Comparison of ENCODE assay signal across 9 cellular contexts in the genomic region with DNA sequence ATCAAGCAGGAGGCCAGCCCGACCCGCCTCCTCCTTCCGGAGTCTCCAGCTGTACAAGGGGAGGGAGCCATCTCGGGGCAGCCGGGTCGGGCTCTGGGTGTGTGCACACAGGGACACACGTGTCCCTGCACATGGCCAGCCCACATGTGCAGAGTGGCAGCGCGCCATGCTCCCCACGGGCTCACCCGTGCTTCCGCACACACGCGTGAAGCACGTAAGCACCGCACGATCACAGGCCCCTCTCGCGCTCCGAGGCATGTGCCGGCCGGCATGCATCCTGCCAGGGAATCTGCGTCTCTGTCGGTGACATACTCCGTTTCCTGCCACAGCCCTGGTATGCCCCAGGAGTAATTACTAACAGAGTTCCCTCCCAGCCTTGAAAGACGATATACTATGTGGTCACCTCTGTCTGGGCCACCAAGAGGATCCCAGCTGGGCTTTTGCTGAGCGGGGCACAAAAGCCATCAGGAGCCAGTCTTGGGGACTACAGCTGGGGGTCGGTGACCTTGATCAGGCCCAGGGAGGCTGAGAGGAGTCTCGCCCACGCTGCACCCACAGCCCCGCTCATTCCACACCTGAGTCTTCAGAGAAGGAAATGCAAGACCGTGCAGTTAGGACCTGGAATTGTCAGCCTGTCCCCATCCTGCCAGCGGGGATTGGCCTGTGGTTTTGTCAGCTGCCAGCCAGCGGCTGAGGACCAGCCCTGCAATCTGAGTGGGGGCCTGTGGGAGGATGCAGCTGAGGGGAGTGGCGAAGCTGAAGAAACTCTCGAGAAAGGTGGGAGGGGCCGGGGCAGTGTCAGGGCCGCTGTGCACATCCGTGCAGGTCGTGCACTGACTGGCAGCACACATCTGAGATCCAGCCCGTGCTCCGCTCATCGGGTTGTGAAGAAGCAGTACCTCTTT. TPM values are rescaled to one million over a fixed set of nuclear protein-coding genes. Genes with fewer than 3 reads are reported as not detected.
A peak's percentile ranks its signal among the peaks of the same experiment; 100 is the strongest.
DNase-seq lines count a peak whose midpoint lies in the region; ATAC-seq, FAIRE-seq and TF ChIP-seq lines count a peak whose summit lies in the region.
"Had no signal": no experiment of that assay in that cellular context is flagged by ENCODE, and none has a peak within 500 bp of the region (broad histone marks: within the 10 kb centered on the region; RNA-seq: fewer than 3 reads in every experiment).

No MANE protein-coding gene starts in this region.

- no peaks in the 10 kb centered on the region for H3K9me2 ChIP-seq in OCI-LY7 (ENCODE audit: insufficient read depth, low read length)

- H3K4me3 ChIP-seq in OCI-LY7 (ENCODE audit: low read depth, low read length, poor library complexity, severe bottlenecking): no peak overlapping the region

- H3K36me3 Mint-ChIP-seq in CD4-positive, alpha-beta T cell (ENCODE audit: low read depth): no peaks in the 10 kb centered on the region
- no peaks in the 10 kb centered on the region for H3K36me3 Mint-ChIP-seq in activated T-helper 17 cell treated with anti-CD3 and anti-CD28 coated beads, Interleukin-2, amount 50 U/mL, for 72 hours (ENCODE audit: low read depth)

- peak overlapping the region; percentile 78 for H3K4me3 Mint-ChIP-seq in CD4-positive, alpha-beta T cell
- peak overlapping the region; percentile 81 for H3K4me3 Mint-ChIP-seq in activated T-helper 17 cell treated with anti-CD3 and anti-CD28 coated beads, Interleukin-2, amount 50 U/mL, for 72 hours

- H3K27me3 Mint-ChIP-seq in CD4-positive, alpha-beta T cell: no peaks in the 10 kb centered on the region
- no peaks in the 10 kb centered on the region for H3K27me3 Mint-ChIP-seq in activated T-helper 17 cell treated with anti-CD3 and anti-CD28 coated beads, Interleukin-2, amount 50 U/mL, for 72 hours

- no peaks in the 10 kb centered on the region for H3K9me3 ChIP-seq in CD4-positive, alpha-beta T cell (ENCODE audit: control insufficient read depth, low read length)
- no peaks in the 10 kb centered on the region for H3K9me3 ChIP-seq in OCI-LY7 (ENCODE audit: low read length)

- H3K27ac Mint-ChIP-seq in CD4-positive, alpha-beta T cell: peak overlapping the region; percentile 98
- H3K27ac Mint-ChIP-seq in activated T-helper 17 cell treated with anti-CD3 and anti-CD28 coated beads, Interleukin-2, amount 50 U/mL, for 72 hours: peak overlapping the region; percentile 73

- H3K79me2 ChIP-seq in OCI-LY7 (ENCODE audit: insufficient read depth, low read depth, low read length): no peaks in the 10 kb centered on the region

- peak; percentile 71 to 92 (median 83) for DNase-seq in CD4-positive, alpha-beta T cell
- DNase-seq in H54 (ENCODE audit: insufficient read length, low spot score) (no peak), OCI-LY7 (ENCODE audit: low spot score) (peak; percentile 70), left cardiac atrium (peak; percentile 75), middle frontal gyrus (ENCODE audit: extremely low spot score, low spot score) (no peak), COR-L47 (lab: John Stamatoyannopoulos, UW) (no peak)
- peak; percentile 42 to 50 for DNase-seq in stimulated activated CD8-positive, alpha-beta memory T cell treated with anti-CD3 and anti-CD28 coated beads, Interleukin-4, amount 100 ng/mL, for 1 hour (ENCODE audit: low read depth in 2 of 2, low spot score in 1 of 2)

- H3K36me3 ChIP-seq in OCI-LY7 (ENCODE audit: insufficient read depth, low read length): no peaks in the 10 kb centered on the region

- no peaks in the 10 kb centered on the region for H3K9me3 Mint-ChIP-seq in CD4-positive, alpha-beta T cell
- H3K9me3 Mint-ChIP-seq in activated T-helper 17 cell treated with anti-CD3 and anti-CD28 coated beads, Interleukin-2, amount 50 U/mL, for 72 hours: no peaks in the 10 kb centered on the region

- TF ChIP-seq POLR2A in H54 (IDR thresholded peaks at IDR 0.05; ENCODE audit: low read depth, low read length): 0 out of 2 replicates have a peak, but pooled peaks have one; percentile 3

- peaks cover 68% of the 10 kb centered on the region for H3K4me1 Mint-ChIP-seq in CD4-positive, alpha-beta T cell (ENCODE audit: low read depth)
- peaks cover 19% of the 10 kb centered on the region for H3K4me1 Mint-ChIP-seq in activated T-helper 17 cell treated with anti-CD3 and anti-CD28 coated beads, Interleukin-2, amount 50 U/mL, for 72 hours

- H3K4me1 ChIP-seq in OCI-LY7 (ENCODE audit: insufficient read depth, low read length, poor library complexity, severe bottlenecking): peaks cover 50% of the 10 kb centered on the region

- POLR2A ChIA-PET in CD4-positive, alpha-beta T cell (lab: Charles Lee): interaction anchor here (1.0 to 6.3 kb wide), 7 partner anchors 9 to 568 kb away, joined by 3 to 218 read pairs (median 5); a partner anchor contains a TSS
- POLR2A ChIA-PET in OCI-LY7 (lab: Charles Lee): no interaction called here

- no peak for FAIRE-seq in H54 (lab: Jason Lieb, UNC)

- no peaks in the 10 kb centered on the region for H3K27me3 ChIP-seq in CD4-positive, alpha-beta T cell (ENCODE audit: control insufficient read depth, insufficient read depth, low read length)

- CTCF ChIA-PET in CD4-positive, alpha-beta T cell (lab: Charles Lee): interaction anchor here (0.7 to 1.7 kb wide), 5 partner anchors 12 to 201 kb away, joined by 3 to 9 read pairs (median 3); a partner anchor contains a TSS
- CTCF ChIA-PET in OCI-LY7 (lab: Charles Lee; ENCODE audit: unreplicated experiment): no interaction called here

- TF ChIP-seq CTCF in CD4-positive, alpha-beta T cell (IDR thresholded peaks at IDR 0.05): no peak
- no peak for TF ChIP-seq CTCF in OCI-LY7 (conservative IDR thresholded peaks at IDR 0.05; ENCODE audit: low read length)

- peak overlapping the region; percentile 97 for H3K27ac ChIP-seq in CD4-positive, alpha-beta T cell (ENCODE audit: low read depth, low read length)
- H3K27ac ChIP-seq in OCI-LY7 (ENCODE audit: low read depth, low read length, poor library complexity, severe bottlenecking): no peak overlapping the region

- H4K20me1 ChIP-seq in OCI-LY7 (ENCODE audit: insufficient read depth, low read length): no peaks in the 10 kb centered on the region

- ATAC-seq in CD4-positive, alpha-beta T cell (ENCODE audit: poor library complexity): peak; percentile 73
- ATAC-seq in activated T-helper 17 cell treated with anti-CD3 and anti-CD28 coated beads, Interleukin-2, amount 50 U/mL, for 72 hours (replicated peaks): peak; percentile 73
- ATAC-seq in left cardiac atrium: peak; percentile 24 to 68

- peak overlapping the region; percentile 33; the same call in 1 of the 2 replicates for H3K4me2 ChIP-seq in OCI-LY7 (ENCODE audit: low read length)

- H2AFZ ChIP-seq in OCI-LY7 (ENCODE audit: low read length): peak overlapping the region; percentile 15; the same call in 1 of the 2 replicates

- intact Hi-C loops in CD4-positive, alpha-beta T cell (cut with DNase I, micrococcal nuclease): loop anchor here (1.0 to 2.0 kb wide), 4 partner anchors 11 to 50 kb away; a partner anchor contains a TSS
- intact Hi-C loops in OCI-LY7 (cut with micrococcal nuclease; ENCODE audit: unreplicated experiment) (no loop called here), left cardiac atrium (cut with DNase I) (no loop called here)

- no TSS peak for BruUV-seq in OCI-LY7 (replicated peaks; lab: Mats Ljungman, UMichigan)

RNA-seq across cellular contexts. Expression of a gene that starts 11.0 kb away (rescaled TPM):
- total RNA-seq in CD4-positive, alpha-beta T cell: 10 to 100 TPM; 96.7 to 99.8 TPM
- 1.2 and 2.3 TPM in 2 replicates for total RNA-seq in OCI-LY7 (2014; rRNA removed; shearing (Covaris generic))
- total RNA-seq in OCI-LY7 (2022): 1.2 and 2.1 TPM in 2 replicates
- 10 to 100 TPM; 42.6 to 48.8 TPM for total RNA-seq in activated T-helper 17 cell treated with anti-CD3 and anti-CD28 coated beads, Interleukin-2, amount 50 U/mL, for 72 hours
- 1 to 10 TPM; 8.7 to 9.2 TPM for total RNA-seq in left cardiac atrium

RNA-seq across cellular contexts. Expression of a gene that starts 32.4 kb away (rescaled TPM):
- not detected for total RNA-seq in CD4-positive, alpha-beta T cell
- total RNA-seq in OCI-LY7 (2014; rRNA removed; shearing (Covaris generic)): not detected in 2 replicates
- total RNA-seq in OCI-LY7 (2022) (not detected in 2 replicates), left cardiac atrium (not detected)
- not detected for total RNA-seq in activated T-helper 17 cell treated with anti-CD3 and anti-CD28 coated beads, Interleukin-2, amount 50 U/mL, for 72 hours
- total RNA-seq: kidney epithelial cell had no signal

RNA-seq across cellular contexts. Expression of a gene that starts 46.7 kb away (rescaled TPM):
- 10 to 100 TPM; 24.1 to 24.5 TPM for total RNA-seq in CD4-positive, alpha-beta T cell
- 50.8 and 52.0 TPM in 2 replicates for total RNA-seq in OCI-LY7 (2014; rRNA removed; shearing (Covaris generic))
- total RNA-seq in OCI-LY7 (2022) (42.2 and 44.7 TPM in 2 replicates), left cardiac atrium (10 to 100 TPM; 14.6 to 17.6 TPM)
- 10 to 100 TPM; 34.0 to 42.8 TPM for total RNA-seq in activated T-helper 17 cell treated with anti-CD3 and anti-CD28 coated beads, Interleukin-2, amount 50 U/mL, for 72 hours

RNA-seq across cellular contexts. Expression of a gene that starts 50.2 kb away (rescaled TPM):
- total RNA-seq in CD4-positive, alpha-beta T cell: 1 to 10 TPM; 4.3 to 5.6 TPM
- total RNA-seq in OCI-LY7 (2014; rRNA removed; shearing (Covaris generic)): 3.9 and 6.6 TPM in 2 replicates
- 6.2 and 8.6 TPM in 2 replicates for total RNA-seq in OCI-LY7 (2022)
- total RNA-seq in activated T-helper 17 cell treated with anti-CD3 and anti-CD28 coated beads, Interleukin-2, amount 50 U/mL, for 72 hours: 10 to 100 TPM; 11.2 to 15.3 TPM
- total RNA-seq in left cardiac atrium: 10 to 100 TPM; 11.5 to 12.0 TPM

Comparison
In these comparisons a context has a peak if more than half of its experiments do, and no peak if none do; other contexts are left out.
1. DNase-seq: peak in CD4-positive, alpha-beta T cell (10 of 10), OCI-LY7 (single experiment), left cardiac atrium (single experiment) and stimulated activated CD8-positive, alpha-beta memory T cell treated with anti-CD3 and anti-CD28 coated beads, Interleukin-4, amount 100 ng/mL, for 1 hour (2 of 2); none in H54 (single experiment), middle frontal gyrus (single experiment) and COR-L47 (single experiment).
2. RNA of a gene that starts 11.0 kb away (total RNA-seq): 96.7 to 99.8 TPM in CD4-positive, alpha-beta T cell and 42.6 to 48.8 TPM in activated T-helper 17 cell treated with anti-CD3 and anti-CD28 coated beads, Interleukin-2, amount 50 U/mL, for 72 hours; 8.7 to 9.2 TPM in left cardiac atrium and 1.2 to 2.3 TPM in OCI-LY7; every median in the first group is over 4 times any median in the second.
3. intact Hi-C loops: an anchor here in CD4-positive, alpha-beta T cell (1.0 to 2.0 kb wide); none called in OCI-LY7 and left cardiac atrium.
4. Peak in every context shown above with its lines, with median percentiles within 50 percentile points of each other: ATAC-seq.